36 cellular contexts compared by ENCODE assay signal in genomic region chr1:168263130-168263529, GRCh38. TPM values are rescaled to one million over a fixed set of nuclear protein-coding genes. Genes with fewer than 3 reads are reported as not detected.
DNase-seq lines count a peak whose midpoint lies in the region; ATAC-seq, FAIRE-seq and TF ChIP-seq lines count a peak whose summit lies in the region.
"Had no signal": no experiment of that assay in that cellular context is flagged by ENCODE, and none has a peak within 500 bp of the region (broad histone marks: within the 10 kb centered on the region; RNA-seq: fewer than 3 reads in every experiment).

No MANE protein-coding gene starts in this region.

- no peak for TF ChIP-seq CTCF in HepG2 (CRISPR knock-in tag; IDR thresholded peaks at IDR 0.05)
- TF ChIP-seq CTCF in right lobe of liver (IDR thresholded peaks at IDR 0.05): no peak
- no peak for TF ChIP-seq CTCF in RWPE2 (IDR thresholded peaks at IDR 0.05; ENCODE audit: poor library complexity, severe bottlenecking)
- TF ChIP-seq CTCF in K562 (IDR thresholded peaks at IDR 0.05 in 2 of 3, conservative IDR thresholded peaks at IDR 0.05 in 1 of 3; ENCODE audit: insufficient read depth in 2 of 3, low read depth in 1 of 3, low read length in 3 of 3): no peak

- in situ Hi-C loops in HepG2 (cut with HindIII; ENCODE audit: extremely low pct_ligation_motif_present, low pct_unique_long_range_greater_than_20kb) (no loop called here), K562 (cut with MboI) (no loop called here)

- no peaks in the 10 kb centered on the region for H3K79me2 ChIP-seq in HepG2 (ENCODE audit: insufficient read depth, low read length)
- H3K79me2 ChIP-seq in K562 (ENCODE audit: control insufficient read depth, insufficient read depth, low read length): no peaks in the 10 kb centered on the region

- no peaks in the 10 kb centered on the region for H3K9me1 ChIP-seq in K562 (ENCODE audit: control insufficient read depth, insufficient read depth, low read length)

- peaks cover 15% of the 10 kb centered on the region for H3K4me1 Mint-ChIP-seq in activated CD4-positive, alpha-beta memory T cell treated with anti-CD3 and anti-CD28 coated beads for 36 hours (ENCODE audit: low read depth)
- H3K4me1 Mint-ChIP-seq: B cell, CD14-positive monocyte had no signal

- H3K36me3 ChIP-seq in HepG2 (replicated peaks in 1 of 2; ENCODE audit: control insufficient read depth in 1 of 2, insufficient read depth in 2 of 2, low read length in 2 of 2) (no peaks in the 10 kb centered on the region), right lobe of liver (no peaks in the 10 kb centered on the region), RWPE2 (ENCODE audit: low read depth) (no peaks in the 10 kb centered on the region), K562 (ENCODE audit: control insufficient read depth, insufficient read depth, low read length) (no peaks in the 10 kb centered on the region; the same call in 2 of the 3 replicates), aorta (ENCODE audit: control insufficient read depth in 1 of 2, insufficient read depth in 2 of 2, low read length in 1 of 2) (no peaks in the 10 kb centered on the region)
- H3K36me3 ChIP-seq: BE2C had no signal

- no peak overlapping the region for H3K4me3 Mint-ChIP-seq in activated CD4-positive, alpha-beta memory T cell treated with anti-CD3 and anti-CD28 coated beads for 36 hours
- H3K4me3 Mint-ChIP-seq: B cell; CD14-positive monocyte; CD4-positive, alpha-beta memory T cell; CD4-positive, alpha-beta T cell; CD4-positive, CD25-positive, alpha-beta regulatory T cell; CD8-positive, alpha-beta memory T cell; CD8-positive, alpha-beta T cell had no signal

- H3K27ac ChIP-seq in HepG2 (ENCODE audit: extremely low read length, insufficient read depth, low read length) (no peak overlapping the region), right lobe of liver (no peak overlapping the region), RWPE2 (ENCODE audit: poor library complexity, severe bottlenecking) (peak overlapping the region; percentile 89), K562 (ENCODE audit: extremely low read depth, low read depth, low read length) (no peak overlapping the region), aorta (ENCODE audit: low read depth in 1 of 2, low read length in 2 of 2) (peak overlapping the region; percentile 14 to 22)
- H3K27ac ChIP-seq: 22Rv1; A549; BLaER1; BLaER1 treated with 17β-estradiol and CSF1 and Interleukin-3, amounts not matched to agents 10 nM and 100 nM; C4-2B had no signal

- H3K9ac ChIP-seq in HepG2 (ENCODE audit: insufficient read depth, low read depth, low read length): no peak overlapping the region
- no peak overlapping the region for H3K9ac ChIP-seq in K562 (ENCODE audit: insufficient read depth in 1 of 2, low read depth in 2 of 2, low read length in 2 of 2)
- H3K9ac ChIP-seq: BLaER1; BLaER1 treated with 17β-estradiol and CSF1 and Interleukin-3, amounts not matched to agents 10 nM and 100 nM had no signal

- H3K4me2 ChIP-seq in HepG2 (ENCODE audit: low read depth, low read length): no peak overlapping the region
- H3K4me2 ChIP-seq in K562 (ENCODE audit: insufficient read depth, low read length): no peak overlapping the region
- H3K4me2 ChIP-seq: A549; BLaER1; BLaER1 treated with 17β-estradiol and CSF1 and Interleukin-3, amounts not matched to agents 10 nM and 100 nM had no signal

- peaks cover 2% of the 10 kb centered on the region for H3K9me3 Mint-ChIP-seq in activated CD4-positive, alpha-beta memory T cell treated with anti-CD3 and anti-CD28 coated beads for 36 hours
- H3K9me3 Mint-ChIP-seq: CD8-positive, alpha-beta memory T cell had no signal

- no peak for ATAC-seq in HepG2
- no peak for ATAC-seq in right lobe of liver
- ATAC-seq in RWPE2 (ENCODE audit: low read depth): no peak
- no peak for ATAC-seq in K562
- ATAC-seq in aorta (ENCODE audit: low FRiP score): no peak
- ATAC-seq in HG03354 (IDR thresholded peaks at IDR 0.05; ENCODE audit: poor library complexity, severe bottlenecking, unreplicated experiment): no peak
- ATAC-seq: A549; CD8-positive, alpha-beta T cell had no signal

- intact Hi-C loops in HepG2 (cut with micrococcal nuclease; ENCODE audit: unreplicated experiment): no loop called here
- intact Hi-C loops in right lobe of liver (cut with DNase I): no loop called here
- intact Hi-C loops in K562 (cut with micrococcal nuclease): no loop called here
- intact Hi-C loops in aorta (cut with DNase I): loop anchor here in 1 of 2 donors (5.0 kb wide), 1 partner anchor 36 kb away; the partner anchor contains the start of gene SFT2D2
- intact Hi-C loops in activated CD4-positive, alpha-beta memory T cell treated with anti-CD3 and anti-CD28 coated beads for 36 hours (cut with micrococcal nuclease): no loop called here

- POLR2A ChIA-PET in HepG2 (lab: Yijun Ruan, JAX) (no interaction called here), K562 (lab: Yijun Ruan, JAX) (interaction anchor here (2.2 kb wide), 1 partner anchor 24 kb away, joined by 8 read pairs; no protein-coding TSS in a partner anchor)
- POLR2A ChIA-PET in activated CD4-positive, alpha-beta memory T cell treated with anti-CD3 and anti-CD28 coated beads for 36 hours (lab: Charles Lee): no interaction called here

- FAIRE-seq in HepG2 (lab: Jason Lieb, UNC) (no peak), K562 (lab: Jason Lieb, UNC) (no peak)
- FAIRE-seq: A204.1, A549, D721Med had no signal

- H2AFZ ChIP-seq in HepG2 (ENCODE audit: low read length) (no peak overlapping the region), K562 (ENCODE audit: low read depth, low read length) (no peak overlapping the region)

- H3K27ac Mint-ChIP-seq in activated CD4-positive, alpha-beta memory T cell treated with anti-CD3 and anti-CD28 coated beads for 36 hours: no peak overlapping the region
- H3K27ac Mint-ChIP-seq: B cell; CD14-positive monocyte; CD4-positive, alpha-beta T cell; CD8-positive, alpha-beta memory T cell; CD8-positive, alpha-beta T cell had no signal

- 92% methylated on average over 4 of the region's 4 CpGs for WGBS in HepG2 (ENCODE audit: low lambda C conversion rate)
- 89% methylated on average over 4 of the region's 4 CpGs for WGBS in right lobe of liver (ENCODE audit: insufficient coverage, low coverage, low lambda C conversion rate, missing lambda C conversion rate)
- WGBS in K562 (ENCODE audit: insufficient coverage, low coverage, missing lambda C conversion rate): 77% methylated on average over 4 of the region's 4 CpGs
- WGBS in aorta, 2 donors: 77 to 78% methylated on average over 4 of the region's 4 CpGs

- no peak for DNase-seq in HepG2 (ENCODE audit: low spot score)
- DNase-seq in right lobe of liver: no peak
- DNase-seq in RWPE2 (ENCODE audit: low spot score): no peak
- no peak for DNase-seq in K562 (ENCODE audit: extremely low read depth in 1 of 4, low spot score in 3 of 4)
- DNase-seq in aorta: no peak
- no peak for DNase-seq in DMS79 treated with DMSO at 0.1 percent for 48 hours (lab: John Stamatoyannopoulos, UW)
- DNase-seq in activated CD4-positive, alpha-beta memory T cell treated with anti-CD3 and anti-CD28 coated beads for 36 hours: no peak
- DNase-seq: 8988T; ACHN; AML-193; BE2C; C1 segment of cervical spinal cord; Caco-2; Calu3; CD4-positive, alpha-beta memory T cell; CD4-positive, alpha-beta T cell; CD4-positive, CD25-positive, alpha-beta regulatory T cell; CD8-positive, alpha-beta memory T cell; CD8-positive, alpha-beta T cell; COR-L47; DMS 273 treated with DMSO at 0.1 percent for 48 hours; DMS153; DMS53; DMS79; DND-41; EL had no signal

- no peaks in the 10 kb centered on the region for H3K27me3 ChIP-seq in HepG2 (ENCODE audit: control insufficient read depth in 1 of 2, insufficient read depth in 2 of 2, low read length in 2 of 2)
- H3K27me3 ChIP-seq in right lobe of liver: no peaks in the 10 kb centered on the region
- H3K27me3 ChIP-seq in RWPE2 (ENCODE audit: insufficient read depth, poor library complexity, severe bottlenecking): no peaks in the 10 kb centered on the region
- no peaks in the 10 kb centered on the region for H3K27me3 ChIP-seq in K562 (ENCODE audit: control insufficient read depth in 2 of 2, insufficient read depth in 2 of 2, low read length in 2 of 2)
- no peaks in the 10 kb centered on the region for H3K27me3 ChIP-seq in aorta (ENCODE audit: control insufficient read depth in 1 of 2, insufficient read depth in 2 of 2, low read length in 1 of 2)
- H3K27me3 ChIP-seq: BE2C; BLaER1; BLaER1 treated with 17β-estradiol and CSF1 and Interleukin-3, amounts not matched to agents 10 nM and 100 nM had no signal

- no peak for TF ChIP-seq EP300 in HepG2 (IDR thresholded peaks at IDR 0.05; ENCODE audit: low read depth in 2 of 2, low read length in 2 of 2)
- no peak for TF ChIP-seq EP300 in HepG2 (CRISPR knock-in tag; IDR thresholded peaks at IDR 0.05; ENCODE audit: borderline replicate concordance)
- no peak for TF ChIP-seq EP300 in K562 (IDR thresholded peaks at IDR 0.05; ENCODE audit: low read length)

- H4K20me1 ChIP-seq in HepG2 (ENCODE audit: insufficient read depth, low read length) (no peaks in the 10 kb centered on the region), K562 (replicated peaks; ENCODE audit: control insufficient read depth, insufficient read depth, low read length) (no peaks in the 10 kb centered on the region)

- BruUV-seq in HepG2 (replicated peaks; lab: Mats Ljungman, UMichigan): no TSS peak
- BruUV-seq in K562 (replicated peaks; lab: Mats Ljungman, UMichigan): no TSS peak

- CTCF ChIA-PET in HepG2 (lab: Yijun Ruan, JAX; ENCODE audit: low intra/inter-chr PET ratio, low total read pairs): no interaction called here
- CTCF ChIA-PET in K562 (lab: Yijun Ruan, JAX; ENCODE audit: low intra/inter-chr PET ratio): no interaction called here
- CTCF ChIA-PET in activated CD4-positive, alpha-beta memory T cell treated with anti-CD3 and anti-CD28 coated beads for 36 hours (lab: Charles Lee): no interaction called here

- TF ChIP-seq RAD21 in HepG2 (CRISPR knock-in tag; IDR thresholded peaks at IDR 0.05): no peak
- TF ChIP-seq RAD21 in K562 (CRISPR knock-in tag; conservative IDR thresholded peaks at IDR 0.05 in 1 of 2, IDR thresholded peaks at IDR 0.05 in 1 of 2): no peak

- TF ChIP-seq POLR2A in HepG2 (IDR thresholded peaks at IDR 0.05; ENCODE audit: insufficient read depth in 1 of 2, low read depth in 2 of 2, low read length in 2 of 2) (no peak), right lobe of liver (IDR thresholded peaks at IDR 0.05) (no peak), K562 (conservative IDR thresholded peaks at IDR 0.05) (no peak)

- H3K4me1 ChIP-seq in HepG2 (ENCODE audit: insufficient read depth, low read length): no peaks in the 10 kb centered on the region
- H3K4me1 ChIP-seq in right lobe of liver: peaks cover 0 to 9% (median 3%) of the 10 kb centered on the region in 4 donors
- H3K4me1 ChIP-seq in RWPE2 (ENCODE audit: insufficient read depth, poor library complexity, severe bottlenecking): peaks cover 31% of the 10 kb centered on the region
- H3K4me1 ChIP-seq in K562 (replicated peaks in 1 of 2; ENCODE audit: control insufficient read depth in 2 of 2, insufficient read depth in 2 of 2, low read length in 2 of 2): no peaks in the 10 kb centered on the region; a peak in 1 of 5 replicates
- peaks cover 6 to 11% of the 10 kb centered on the region in 2 donors for H3K4me1 ChIP-seq in aorta (ENCODE audit: control insufficient read depth in 1 of 2, insufficient read depth in 2 of 2, low read length in 2 of 2)
- H3K4me1 ChIP-seq: A549; BLaER1; BLaER1 treated with 17β-estradiol and CSF1 and Interleukin-3, amounts not matched to agents 10 nM and 100 nM; Caco-2 had no signal

- H3K4me3 ChIP-seq in HepG2 (replicated peaks in 1 of 3; ENCODE audit: insufficient read depth in 1 of 3, low read depth in 2 of 3, low read length in 3 of 3) (no peak overlapping the region), right lobe of liver (no peak overlapping the region), RWPE2 (ENCODE audit: severe bottlenecking) (no peak overlapping the region), K562 (no peak overlapping the region), aorta (ENCODE audit: low read length in 2 of 2) (no peak overlapping the region)
- H3K4me3 ChIP-seq: A549; BLaER1; BLaER1 treated with 17β-estradiol and CSF1 and Interleukin-3, amounts not matched to agents 10 nM and 100 nM had no signal

- peaks cover 16% of the 10 kb centered on the region for H3K36me3 Mint-ChIP-seq in activated CD4-positive, alpha-beta memory T cell treated with anti-CD3 and anti-CD28 coated beads for 36 hours

- no peaks in the 10 kb centered on the region for H3K27me3 Mint-ChIP-seq in activated CD4-positive, alpha-beta memory T cell treated with anti-CD3 and anti-CD28 coated beads for 36 hours
- H3K27me3 Mint-ChIP-seq: B cell; CD4-positive, alpha-beta memory T cell; CD4-positive, alpha-beta T cell; CD4-positive, CD25-positive, alpha-beta regulatory T cell; CD8-positive, alpha-beta memory T cell had no signal

- H3K9me3 ChIP-seq in HepG2 (ENCODE audit: low read length) (no peaks in the 10 kb centered on the region), right lobe of liver (no peaks in the 10 kb centered on the region), RWPE2 (ENCODE audit: severe bottlenecking) (no peaks in the 10 kb centered on the region), K562 (replicated peaks; ENCODE audit: control insufficient read depth, insufficient read depth, low read depth, low read length) (no peaks in the 10 kb centered on the region), aorta (ENCODE audit: control insufficient read depth, low read length) (no peaks in the 10 kb centered on the region)
- H3K9me3 ChIP-seq: A549, BE2C, Caco-2 had no signal

RNA-seq across cellular contexts. Expression of gene TBX19, which starts 17.5 kb away (rescaled TPM):
- total RNA-seq in HepG2 (2016; rRNA removed; fragmentation: Illumina TruSeq; extraction: Trizol) (0.18 and 0.31 TPM in 2 replicates), right lobe of liver (under 1 TPM; 0.43 to 0.68 (median 0.56) TPM), K562 (2014; rRNA removed) (0.32 and 0.98 TPM in 2 replicates), K562 (2014; rRNA removed; fragmentation: Illumina TruSeq; extraction: Trizol) (0.95 and 1.1 TPM in 2 replicates), K562 (2015; rRNA removed; fragmentation: Illumina TruSeq; extraction: Trizol) (0.94 and 1.3 TPM in 2 replicates), K562 (2021) (1.8 and 2.1 TPM in 2 replicates), aorta (1 to 10 TPM; 4.1 to 8.8 TPM)
- 0.30 and 0.44 TPM in 2 replicates for total RNA-seq in HepG2 (2016; cell fraction: cytosol; rRNA removed; fragmentation: Illumina TruSeq; extraction: Trizol; ENCODE audit: low read depth)
- total RNA-seq in HepG2 (2016; cell fraction: insoluble cytoplasmic fraction; rRNA removed; fragmentation: Illumina TruSeq; extraction: Trizol): 0.17 and 0.22 TPM in 2 replicates
- total RNA-seq in HepG2 (2016; cell fraction: membrane; rRNA removed; fragmentation: Illumina TruSeq; extraction: Trizol): 0.19 and 0.24 TPM in 2 replicates
- total RNA-seq in HepG2 (2016; cell fraction: nucleus; rRNA removed; fragmentation: Illumina TruSeq; extraction: Trizol): 0.44 and 0.71 TPM in 2 replicates
- polyA plus RNA-seq in HepG2 (2011; rRNA removed) (1.3 and 1.4 TPM in 2 replicates), K562 (2011; rRNA removed) (3.1 and 3.4 TPM in 2 replicates), K562 (2014; fragmentation: Illumina TruSeq; extraction: Trizol) (1.9 TPM in 2 replicates), K562 (2014; fragmentation: Nextera tagmentation; extraction: Ambion mirVana) (under 1 TPM; 0.42 to 0.52 TPM), K562 (2014; rRNA removed) (2.4 and 2.8 TPM in 2 replicates), aorta (1 to 10 TPM in 1 of 2 donors, under 1 TPM in 1; 0.50 to 5.6 TPM)
- polyA plus RNA-seq in HepG2 (2011; cell fraction: cytosol; rRNA removed): 0.81 and 1.0 TPM in 2 replicates
- polyA plus RNA-seq in HepG2 (2011; cell fraction: nucleus; rRNA removed): 2.5 and 2.7 TPM in 2 replicates
- polyA plus RNA-seq in HepG2 (2012): 0.99 and 1.1 TPM in 2 replicates
- 0.06 and 0.09 TPM in 2 replicates for polyA plus RNA-seq in HepG2 (2016; cell fraction: cytosol; fragmentation: Illumina TruSeq; extraction: Trizol; ENCODE audit: low read depth)
- 0.24 and 0.43 TPM in 2 replicates for polyA plus RNA-seq in HepG2 (2016; cell fraction: insoluble cytoplasmic fraction; fragmentation: Illumina TruSeq; extraction: Trizol; ENCODE audit: low read depth)
- 0.18 and 0.35 TPM in 2 replicates for polyA plus RNA-seq in HepG2 (2016; cell fraction: membrane; fragmentation: Illumina TruSeq; extraction: Trizol; ENCODE audit: low read depth)
- polyA plus RNA-seq in HepG2 (2016; cell fraction: nucleus; fragmentation: Illumina TruSeq; extraction: Trizol; ENCODE audit: insufficient read depth, low read depth): 1.3 TPM in 2 replicates
- 0.51 and 0.80 TPM in 2 replicates for polyA minus RNA-seq in HepG2 (2011; rRNA and poly(A)+ RNA removed; ENCODE audit: low replicate concordance)
- polyA minus RNA-seq in HepG2 (2011; cell fraction: cytosol; rRNA and poly(A)+ RNA removed): not detected in 2 replicates
- polyA minus RNA-seq in HepG2 (2011; cell fraction: nucleus; rRNA and poly(A)+ RNA removed): 0.90 and 1.5 TPM in 2 replicates
- 4.0 and 5.3 TPM in 2 replicates for total RNA-seq in K562 (2011; cell fraction: chromatin; rRNA removed; ENCODE audit: low replicate concordance)
- total RNA-seq in K562 (2011; cell fraction: nucleolus; rRNA removed): 2.7 and 3.4 TPM in 2 replicates
- 4.6 and 8.7 TPM in 2 replicates for total RNA-seq in K562 (2011; cell fraction: nucleoplasm; rRNA removed)
- 1.9 and 3.3 TPM in 2 replicates for polyA plus RNA-seq in K562 (2011; cell fraction: cytosol; rRNA removed)
- polyA plus RNA-seq in K562 (2011; cell fraction: nucleus; rRNA removed): 4.1 and 5.3 TPM in 2 replicates
- 1.9 and 3.5 TPM in 2 replicates for polyA plus RNA-seq in K562 (2012)
- 1.5 and 1.8 TPM in 2 replicates for polyA minus RNA-seq in K562 (2011; rRNA and poly(A)+ RNA removed)
- 0.76 TPM in 1 of 2 replicates, not detected in the other for polyA minus RNA-seq in K562 (2011; cell fraction: cytosol; rRNA and poly(A)+ RNA removed)
- 1.6 and 1.9 TPM in 2 replicates for polyA minus RNA-seq in K562 (2011; cell fraction: nucleus; rRNA and poly(A)+ RNA removed)
- total RNA-seq in activated CD4-positive, alpha-beta memory T cell treated with anti-CD3 and anti-CD28 coated beads for 36 hours: 1 to 10 TPM; 2.2 to 2.3 TPM

RNA-seq across cellular contexts. Expression of gene SFT2D2, which starts 37.3 kb away (rescaled TPM):
- total RNA-seq in HepG2 (2016; rRNA removed; fragmentation: Illumina TruSeq; extraction: Trizol): 28.8 and 31.4 TPM in 2 replicates
- 3.0 and 4.6 TPM in 2 replicates for total RNA-seq in HepG2 (2016; cell fraction: cytosol; rRNA removed; fragmentation: Illumina TruSeq; extraction: Trizol; ENCODE audit: low read depth)
- total RNA-seq in HepG2 (2016; cell fraction: insoluble cytoplasmic fraction; rRNA removed; fragmentation: Illumina TruSeq; extraction: Trizol): 27.1 and 28.3 TPM in 2 replicates
- total RNA-seq in HepG2 (2016; cell fraction: membrane; rRNA removed; fragmentation: Illumina TruSeq; extraction: Trizol): 5.9 and 6.3 TPM in 2 replicates
- total RNA-seq in HepG2 (2016; cell fraction: nucleus; rRNA removed; fragmentation: Illumina TruSeq; extraction: Trizol): 26.1 and 28.1 TPM in 2 replicates
- polyA plus RNA-seq in HepG2 (2011; rRNA removed): 8.5 and 10.0 TPM in 2 replicates
- 4.8 and 7.4 TPM in 2 replicates for polyA plus RNA-seq in HepG2 (2011; cell fraction: cytosol; rRNA removed)
- 7.8 and 7.9 TPM in 2 replicates for polyA plus RNA-seq in HepG2 (2011; cell fraction: nucleus; rRNA removed)
- 2.2 and 3.3 TPM in 2 replicates for polyA plus RNA-seq in HepG2 (2012)
- 0.65 and 0.66 TPM in 2 replicates for polyA plus RNA-seq in HepG2 (2016; cell fraction: cytosol; fragmentation: Illumina TruSeq; extraction: Trizol; ENCODE audit: low read depth)
- 8.3 and 9.0 TPM in 2 replicates for polyA plus RNA-seq in HepG2 (2016; cell fraction: insoluble cytoplasmic fraction; fragmentation: Illumina TruSeq; extraction: Trizol; ENCODE audit: low read depth)
- polyA plus RNA-seq in HepG2 (2016; cell fraction: membrane; fragmentation: Illumina TruSeq; extraction: Trizol; ENCODE audit: low read depth): 1.0 and 1.9 TPM in 2 replicates
- polyA plus RNA-seq in HepG2 (2016; cell fraction: nucleus; fragmentation: Illumina TruSeq; extraction: Trizol; ENCODE audit: insufficient read depth, low read depth): 17.0 and 18.1 TPM in 2 replicates
- polyA minus RNA-seq in HepG2 (2011; rRNA and poly(A)+ RNA removed; ENCODE audit: low replicate concordance): 33.6 and 104 TPM in 2 replicates
- 23.4 and 30.6 TPM in 2 replicates for polyA minus RNA-seq in HepG2 (2011; cell fraction: cytosol; rRNA and poly(A)+ RNA removed)
- 17.0 and 19.1 TPM in 2 replicates for polyA minus RNA-seq in HepG2 (2011; cell fraction: nucleus; rRNA and poly(A)+ RNA removed)
- 10 to 100 TPM; 26.5 to 35.4 (median 29.8) TPM for total RNA-seq in right lobe of liver
- total RNA-seq in K562 (2011; cell fraction: chromatin; rRNA removed; ENCODE audit: low replicate concordance): 63.5 and 68.0 TPM in 2 replicates
- 26.0 and 28.6 TPM in 2 replicates for total RNA-seq in K562 (2011; cell fraction: nucleolus; rRNA removed)
- total RNA-seq in K562 (2011; cell fraction: nucleoplasm; rRNA removed): 55.2 and 88.0 TPM in 2 replicates
- 20.5 and 21.6 TPM in 2 replicates for total RNA-seq in K562 (2014; rRNA removed)
- total RNA-seq in K562 (2014; rRNA removed; fragmentation: Illumina TruSeq; extraction: Trizol): 28.7 and 34.2 TPM in 2 replicates
- total RNA-seq in K562 (2015; rRNA removed; fragmentation: Illumina TruSeq; extraction: Trizol): 28.1 and 28.4 TPM in 2 replicates
- total RNA-seq in K562 (2021): 46.6 and 50.1 TPM in 2 replicates
- 29.0 and 35.8 TPM in 2 replicates for polyA plus RNA-seq in K562 (2011; rRNA removed)
- polyA plus RNA-seq in K562 (2011; cell fraction: cytosol; rRNA removed): 10.7 and 20.6 TPM in 2 replicates
- polyA plus RNA-seq in K562 (2011; cell fraction: nucleus; rRNA removed): 16.6 and 19.0 TPM in 2 replicates
- polyA plus RNA-seq in K562 (2012): 6.7 and 9.0 TPM in 2 replicates
- polyA plus RNA-seq in K562 (2014; fragmentation: Illumina TruSeq; extraction: Trizol): 9.2 and 10.7 TPM in 2 replicates
- 1 to 10 TPM; 3.4 to 6.1 TPM for polyA plus RNA-seq in K562 (2014; fragmentation: Nextera tagmentation; extraction: Ambion mirVana)
- polyA plus RNA-seq in K562 (2014; rRNA removed): 14.8 and 15.7 TPM in 2 replicates
- 111 and 122 TPM in 2 replicates for polyA minus RNA-seq in K562 (2011; rRNA and poly(A)+ RNA removed)
- polyA minus RNA-seq in K562 (2011; cell fraction: cytosol; rRNA and poly(A)+ RNA removed): 48.0 and 48.3 TPM in 2 replicates
- 15.2 and 18.5 TPM in 2 replicates for polyA minus RNA-seq in K562 (2011; cell fraction: nucleus; rRNA and poly(A)+ RNA removed)
- total RNA-seq in aorta: 100 to 1,000 TPM in 1 of 2 donors, 10 to 100 TPM in 1; 94.6 to 107 TPM
- 10 to 100 TPM in 1 of 2 donors, 1 to 10 TPM in 1; 5.3 to 11.4 TPM for polyA plus RNA-seq in aorta
- total RNA-seq in activated CD4-positive, alpha-beta memory T cell treated with anti-CD3 and anti-CD28 coated beads for 36 hours: 10 to 100 TPM; 52.3 to 52.9 TPM

Comparison
In these comparisons a context has a peak if more than half of its experiments do, and no peak if none do; other contexts are left out.
1. H3K27ac ChIP-seq: peak in RWPE2 (single experiment) and aorta (2 of 2); none in HepG2 (single experiment), right lobe of liver (0 of 3) and K562 (single experiment).
2. Of the 241 proteins assayed by ChIP-seq in both HepG2 and K562: peak only in HepG2: none; only in K562: none; in both: ZKSCAN1; in neither: 240.